In genomic region chr1:200029035-200029623, GRCh38 we compare ENCODE assay signal across 8 cellular contexts. TPM values are rescaled to one million over a fixed set of nuclear protein-coding genes. Genes with fewer than 3 reads are reported as not detected.
DNase-seq lines count a peak whose midpoint lies in the region; ATAC-seq and TF ChIP-seq lines count a peak whose summit lies in the region.

No MANE protein-coding gene starts in this region.

- no peak overlapping the region for H2BK20ac ChIP-seq in H9 (ENCODE audit: low read depth, low read length, poor library complexity, severe bottlenecking)

- H2BK15ac ChIP-seq in H9 (ENCODE audit: low read depth, low read length): no peak overlapping the region
- H2BK15ac ChIP-seq in mesendoderm (replicated peaks; ENCODE audit: low read depth): no peak overlapping the region

- no peak overlapping the region for H4K5ac ChIP-seq in H9 (ENCODE audit: insufficient read length, low read depth, low read length)
- H4K5ac ChIP-seq in mesendoderm (ENCODE audit: low read length): no peak overlapping the region

- no peak overlapping the region for H4K91ac ChIP-seq in H9 (ENCODE audit: insufficient read length, low read depth, low read length)

- H3K4ac ChIP-seq in H9 (ENCODE audit: low read depth, low read length) (no peak overlapping the region), mesendoderm (ENCODE audit: low read depth, low read length) (no peak overlapping the region)

- H3K36me3 ChIP-seq in Panc1 (ENCODE audit: control insufficient read depth, insufficient read depth, low read length) (no peaks in the 10 kb centered on the region), mesendoderm (ENCODE audit: control insufficient read depth, insufficient read depth, low read length) (no peaks in the 10 kb centered on the region)

- no peak overlapping the region for H3K14ac ChIP-seq in H9 (ENCODE audit: insufficient read depth, low read length)

- H2AFZ ChIP-seq in H9 (ENCODE audit: low read length): peak overlapping the region; percentile 46

- H3K27ac ChIP-seq in H9 (ENCODE audit: insufficient read length, low read depth, low read length) (no peak overlapping the region), Panc1 (ENCODE audit: low read length) (peak overlapping the region; percentile 82), dorsolateral prefrontal cortex (no peak overlapping the region), mesendoderm (ENCODE audit: low read depth, low read length) (no peak overlapping the region)

- no peaks in the 10 kb centered on the region for H3K79me2 ChIP-seq in H9 (ENCODE audit: insufficient read depth, low read length)
- no peaks in the 10 kb centered on the region for H3K79me2 ChIP-seq in mesendoderm (ENCODE audit: control insufficient read depth, insufficient read depth, low read length)

- H3K27me3 ChIP-seq in H9 (ENCODE audit: insufficient read depth, low read length): peaks cover 9% of the 10 kb centered on the region; the same call in 1 of the 2 replicates
- no peaks in the 10 kb centered on the region; the same call in 1 of the 2 replicates for H3K27me3 ChIP-seq in Panc1 (ENCODE audit: control insufficient read depth, insufficient read depth, low read length)
- peaks cover 10 to 96% (median 72%) of the 10 kb centered on the region in 45 donors for H3K27me3 ChIP-seq in dorsolateral prefrontal cortex
- peaks cover 18% of the 10 kb centered on the region for H3K27me3 ChIP-seq in mesendoderm (ENCODE audit: insufficient read depth, low read length, poor library complexity)

- in situ Hi-C loops in Panc1 (cut with HindIII; ENCODE audit: low pct_unique_long_range_greater_than_20kb, low sequenced_read_pairs) (no loop called here), G401 (cut with HindIII; ENCODE audit: low sequenced_read_pairs) (no loop called here)

- H3K4me2 ChIP-seq in H9 (ENCODE audit: insufficient read depth, insufficient read length, low read length): peak overlapping the region; percentile 97
- peak overlapping the region; percentile 80 for H3K4me2 ChIP-seq in mesendoderm (ENCODE audit: low read length)

- no CpG with 5 or more reads among the region's 55 CpGs for WGBS in H9 (ENCODE audit: extremely low coverage, insufficient read length, low lambda C conversion rate)
- no CpG with 5 or more reads among the region's 55 CpGs for WGBS in mesendoderm (ENCODE audit: extremely low coverage, insufficient coverage, low lambda C conversion rate)

- intact Hi-C loops in Panc1 (cut with micrococcal nuclease; ENCODE audit: unreplicated experiment): no loop called here
- intact Hi-C loops in dorsolateral prefrontal cortex (cut with DNase I): no loop called here

- H3K56ac ChIP-seq in H9 (ENCODE audit: insufficient read length, low read depth, low read length) (no peak overlapping the region), mesendoderm (ENCODE audit: low read length) (peak overlapping the region; percentile 78)

- H2BK12ac ChIP-seq in H9 (ENCODE audit: insufficient read length, low read depth, low read length): no peak overlapping the region

- no peak overlapping the region for H3K23ac ChIP-seq in H9 (ENCODE audit: insufficient read length, low read depth, low read length)
- H3K23ac ChIP-seq in mesendoderm (ENCODE audit: low read length): no peak overlapping the region

- H3K27ac Mint-ChIP-seq in H9: no peak overlapping the region; a peak in 1 of 7 replicates

- H3K36me3 Mint-ChIP-seq in H9 (ENCODE audit: insufficient read depth in 1 of 3, low read depth in 3 of 3): no peaks in the 10 kb centered on the region

- H3K9me3 ChIP-seq in H9 (ENCODE audit: control insufficient read depth, low read depth, low read length) (no peaks in the 10 kb centered on the region), Panc1 (ENCODE audit: control insufficient read depth, insufficient read depth, low read depth, low read length) (no peaks in the 10 kb centered on the region)

- DNase-seq in Ammon's horn (ENCODE audit: low spot score): peak; percentile 17
- DNase-seq in H9: peak; percentile 59
- DNase-seq in Panc1 (ENCODE audit: low read depth, low spot score): no peak
- DNase-seq in dorsolateral prefrontal cortex: no peak
- peak; percentile 47 for DNase-seq in mesendoderm
- DNase-seq in KG1 (lab: John Stamatoyannopoulos, UW): no peak
- DNase-seq in G401 (ENCODE audit: low spot score): no peak

- H3K27me3 Mint-ChIP-seq in H9 (ENCODE audit: low read depth): no peaks in the 10 kb centered on the region; the same call in 1 of the 2 replicates

- H2AK5ac ChIP-seq in H9 (ENCODE audit: insufficient read length, low read length): no peak overlapping the region
- H2AK5ac ChIP-seq in mesendoderm (ENCODE audit: low read length): no peak overlapping the region

- H3K18ac ChIP-seq in H9 (ENCODE audit: insufficient read length, low read depth, low read length) (no peak overlapping the region), mesendoderm (ENCODE audit: low read length) (no peak overlapping the region)

- H3K4me1 ChIP-seq in H9 (ENCODE audit: insufficient read depth, low read length) (peaks cover 2% of the 10 kb centered on the region; the same call in 1 of the 2 replicates), Panc1 (ENCODE audit: control insufficient read depth, insufficient read depth, low read length) (peaks cover 4% of the 10 kb centered on the region; the same call in 1 of the 2 replicates), mesendoderm (ENCODE audit: control insufficient read depth, low read depth, low read length) (peaks cover 2% of the 10 kb centered on the region)

- H4K20me1 ChIP-seq in H9 (ENCODE audit: control insufficient read depth, insufficient read depth, insufficient read length): no peaks in the 10 kb centered on the region

- H2BK5ac ChIP-seq in H9 (ENCODE audit: insufficient read length, low read length) (no peak overlapping the region), mesendoderm (ENCODE audit: low read length) (no peak overlapping the region)

- peaks cover 17% of the 10 kb centered on the region for H3K23me2 ChIP-seq in H9 (ENCODE audit: insufficient read length, low read depth, low read length, poor library complexity, severe bottlenecking)

- TF ChIP-seq CTCF in H9 (conservative IDR thresholded peaks at IDR 0.05) (no peak), Panc1 (IDR thresholded peaks at IDR 0.05) (no peak), dorsolateral prefrontal cortex (IDR thresholded peaks at IDR 0.05 in 54 of 56, conservative IDR thresholded peaks at IDR 0.05 in 2 of 56; ENCODE audit: low read depth in 1 of 56, partially characterized antibody in 56 of 56) (no peak)

- H3K79me1 ChIP-seq in H9 (ENCODE audit: insufficient read depth, low read depth, low read length, poor library complexity, severe bottlenecking): no peaks in the 10 kb centered on the region
- no peaks in the 10 kb centered on the region for H3K79me1 ChIP-seq in mesendoderm (ENCODE audit: low read length)

- no peaks in the 10 kb centered on the region; a peak in 1 of 5 replicates for H3K9me3 Mint-ChIP-seq in H9

- no peak overlapping the region for H3T11ph ChIP-seq in H9 (ENCODE audit: low read length)

- peak overlapping the region; percentile 72 to 84 for H3K4me3 Mint-ChIP-seq in H9

- peak overlapping the region; percentile 48 for H3K9ac ChIP-seq in H9 (ENCODE audit: extremely low read depth, insufficient read length, low read length)
- peak overlapping the region; percentile 50 for H3K9ac ChIP-seq in mesendoderm (ENCODE audit: low read length)

- H2BK120ac ChIP-seq in H9 (ENCODE audit: low read depth, low read length, poor library complexity, severe bottlenecking) (no peak overlapping the region), mesendoderm (ENCODE audit: low read depth, low read length) (no peak overlapping the region)

- ATAC-seq in Panc1 (peak; percentile 93), GM21723 (IDR thresholded peaks at IDR 0.05; ENCODE audit: unreplicated experiment) (no peak)

- no TSS peak for BruUV-seq in Panc1 (replicated peaks; lab: Mats Ljungman, UMichigan)

- peaks cover 8 to 15% of the 10 kb centered on the region in 2 experiments; a peak in 3 of 4 replicates for H3K4me1 Mint-ChIP-seq in H9

- POLR2A ChIA-PET in Panc1 (lab: Charles Lee): no interaction called here

- CTCF ChIA-PET in Panc1 (lab: Charles Lee): no interaction called here

- H4K8ac ChIP-seq in H9 (replicated peaks; ENCODE audit: insufficient read length, low read depth, low read length) (no peak overlapping the region), mesendoderm (ENCODE audit: low read depth, low read length) (no peak overlapping the region)

- peak overlapping the region; percentile 54 to 81 for H3K4me3 ChIP-seq in Panc1 (ENCODE audit: low read depth in 2 of 2, low read length in 2 of 2)
- H3K4me3 ChIP-seq in dorsolateral prefrontal cortex: peak overlapping the region in 57 of 59 donors; percentile 8 to 62 (median 46)
- peak overlapping the region; percentile 53 for H3K4me3 ChIP-seq in mesendoderm (ENCODE audit: low read length)

RNA-seq across cellular contexts. Expression of gene NR5A2, which starts 1.6 kb away (rescaled TPM):
- 4.7 and 4.8 TPM in 2 replicates for total RNA-seq in H9 (2021)
- total RNA-seq in Panc1 (2021; ENCODE audit: unreplicated experiment): 4.3 TPM
- 3.4 TPM for polyA plus RNA-seq in Panc1 (2012; ENCODE audit: insufficient read length)
- 1 to 10 TPM in 1 of 120 experiments, under 1 TPM in 45, not detected in 74; 0.10 to 1.0 (median 0.22) TPM for total RNA-seq in dorsolateral prefrontal cortex
- polyA plus RNA-seq in mesendoderm (2013, experiment 1 of 2): 6.5 TPM
- 6.7 TPM for polyA plus RNA-seq in mesendoderm (2013, experiment 2 of 2)
- not detected in 2 replicates for total RNA-seq in G401 (2014; rRNA removed; shearing (Covaris generic))

Comparison
In these comparisons a context has a peak if more than half of its experiments do, and no peak if none do; other contexts are left out.
1. DNase-seq: peak in Ammon's horn (single experiment), H9 (single experiment) and mesendoderm (single experiment); none in Panc1 (single experiment), dorsolateral prefrontal cortex (0 of 10), KG1 (single experiment) and G401 (single experiment).
2. Peak in every context shown above with its lines, with median percentiles within 50 percentile points of each other: H3K4me3 ChIP-seq.